In genomic region chr19:50154529-50154928, GRCh38 we compare ENCODE assay signal across 4 cellular contexts. TPM values are rescaled to one million over a fixed set of nuclear protein-coding genes. Genes with fewer than 3 reads are reported as not detected.
"Had no signal": no experiment of that assay in that cellular context is flagged by ENCODE, and none has a peak within 500 bp of the region (broad histone marks: within the 10 kb centered on the region; RNA-seq: fewer than 3 reads in every experiment).

No MANE protein-coding gene starts in this region.

- H3K4me3 ChIP-seq: GM12878 had no signal

- ATAC-seq: GM12878 had no signal

- DNase-seq: GDM1, GF-D8 had no signal

RNA-seq across cellular contexts. Expression of gene IZUMO2, which starts 8.6 kb away (rescaled TPM):
- total RNA-seq: G401, GM12878 had no signal
- polyA plus RNA-seq: GM12878 had no signal
